Comparison of ENCODE assay signal across 16 cellular contexts in the genomic region with DNA sequence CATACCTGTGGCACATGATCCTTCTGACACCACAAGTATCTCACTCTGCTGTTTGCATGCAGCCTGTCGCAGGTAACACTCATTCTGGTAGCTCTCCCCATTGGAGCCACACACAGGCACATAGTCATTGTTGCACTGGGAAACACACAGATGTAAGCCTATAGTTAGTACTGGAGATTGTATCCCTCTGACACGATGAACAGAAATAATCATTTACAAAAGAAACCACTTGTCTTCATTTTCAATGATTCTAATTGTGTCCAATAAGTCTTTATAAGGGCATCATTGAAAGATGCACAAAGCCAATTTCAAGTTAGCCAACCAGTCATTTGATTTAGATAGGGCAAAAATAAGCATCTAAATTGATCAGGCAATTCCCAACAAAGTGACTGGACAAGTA. TPM values are rescaled to one million over a fixed set of nuclear protein-coding genes. Genes with fewer than 3 reads are reported as not detected.
DNase-seq lines count a peak whose midpoint lies in the region; TF ChIP-seq lines count a peak whose summit lies in the region.
"Had no signal": no experiment of that assay in that cellular context is flagged by ENCODE, and none has a peak within 500 bp of the region (broad histone marks: within the 10 kb centered on the region; RNA-seq: fewer than 3 reads in every experiment).

No MANE protein-coding gene starts in this region.

- no peaks in the 10 kb centered on the region for H3K27me3 ChIP-seq in dorsolateral prefrontal cortex
- no peaks in the 10 kb centered on the region for H3K27me3 ChIP-seq in layer of hippocampus (ENCODE audit: control insufficient read depth, insufficient read depth, low read length)

- intact Hi-C loops in dorsolateral prefrontal cortex (cut with DNase I) = no loop called here

- H3K27ac ChIP-seq in angular gyrus (ENCODE audit: low read depth, low read length) (peak overlapping the region; percentile 62), dorsolateral prefrontal cortex (peak overlapping the region in 58 of 59 donors; percentile 1 to 89 (median 77)), layer of hippocampus (ENCODE audit: low read depth, low read length) (peak overlapping the region; percentile 58)
- H3K27ac ChIP-seq: C4-2B had no signal

- peak in 1 of 10 donors; percentile 38 for DNase-seq in dorsolateral prefrontal cortex
- peak; percentile 76 for DNase-seq in superior temporal gyrus (ENCODE audit: extremely low spot score)
- DNase-seq in SIG-M5 (lab: John Stamatoyannopoulos, UW) = no peak
- no peak for DNase-seq in NCI-H146 (lab: John Stamatoyannopoulos, UW)
- no peak for DNase-seq in stimulated activated CD4-positive, alpha-beta T cell treated with anti-CD3 and anti-CD28 coated beads, Interleukin-1b, Interleukin-23, amount 100 ng/mL, for 48 hours
- no peak for DNase-seq in GM20000 (ENCODE audit: low spot score)
- DNase-seq: ACHN; Caco-2; CD4-positive, alpha-beta T cell; HCEC 1CT; HFFc6 had no signal

- TF ChIP-seq CTCF in dorsolateral prefrontal cortex (IDR thresholded peaks at IDR 0.05 in 54 of 56, conservative IDR thresholded peaks at IDR 0.05 in 2 of 56; ENCODE audit: low read depth in 1 of 56, partially characterized antibody in 56 of 56) = no peak
- TF ChIP-seq CTCF in GM20000 (IDR thresholded peaks at IDR 0.05; ENCODE audit: extremely low read depth, missing control alignments) = no peak

- H3K4me3 ChIP-seq in dorsolateral prefrontal cortex = peak overlapping the region in 54 of 59 donors; percentile 1 to 64 (median 35)
- H3K4me3 ChIP-seq: GM23338 had no signal

RNA-seq across cellular contexts. Expression of a gene that starts 10.4 kb away (rescaled TPM):
- 10 to 100 TPM; 13.6 to 71.1 (median 44.6) TPM for total RNA-seq in dorsolateral prefrontal cortex
- total RNA-seq: Caco-2; CD4-positive, alpha-beta T cell; HT-29 had no signal
